ENCODE assay signal across 16 cellular contexts in genomic region chr12:112606611-112607366, GRCh38.
"Had no signal": no experiment of that assay in that cellular context is flagged by ENCODE, and none has a peak within 500 bp of the region (broad histone marks: within the 10 kb centered on the region; RNA-seq: fewer than 3 reads in every experiment).

No MANE protein-coding gene starts in this region.

- DNase-seq: activated CD4-positive, alpha-beta T cell treated with anti-CD3 and anti-CD28 coated beads, Interleukin-2, amount 10 ng/mL, durations not matched to agents 7 days and 5 days; activated naive CD8-positive, alpha-beta T cell treated with anti-CD3 and anti-CD28 coated beads, Interleukin-2, amount 10 ng/mL, durations not matched to agents 7 days and 5 days; central memory CD4-positive, alpha-beta T cell; hippocampal formation; left ventricle myocardium superior; mesenchymal stem cell; natural killer cell had no signal

- H3K79me2 ChIP-seq: parathyroid adenoma had no signal

- H3K27ac Mint-ChIP-seq: activated CD4-positive, alpha-beta T cell treated with anti-CD3 and anti-CD28 coated beads, Interleukin-2, amount 10 ng/mL, durations not matched to agents 7 days and 5 days; activated naive CD8-positive, alpha-beta T cell treated with anti-CD3 and anti-CD28 coated beads, Interleukin-2, amount 10 ng/mL, durations not matched to agents 7 days and 5 days; activated T-helper 1 cell treated with anti-CD3 and anti-CD28 coated beads, Interleukin-12 subunit alpha, Interleukin-12 subunit beta, Interleukin-2, Interleukin-4 antibody, amounts not matched to agents 30 ng/mL and 10 ng/mL and 1 ng/mL, durations not matched to agents 14 hours and 24 hours and 36 hours; brain; natural killer cell; stimulated activated effector memory CD8-positive, alpha-beta T cell treated with anti-CD3 and anti-CD28 coated beads, Interleukin-12 subunit alpha, Interleukin-12 subunit beta, amount 100 ng/mL, for 72 hours had no signal

- H3K9ac ChIP-seq: parathyroid adenoma had no signal

- H3K4me1 Mint-ChIP-seq: activated CD4-positive, alpha-beta T cell treated with anti-CD3 and anti-CD28 coated beads, Interleukin-2, amount 10 ng/mL, durations not matched to agents 7 days and 5 days; activated naive CD8-positive, alpha-beta T cell treated with anti-CD3 and anti-CD28 coated beads, Interleukin-2, amount 10 ng/mL, durations not matched to agents 7 days and 5 days; natural killer cell; stimulated activated effector memory CD8-positive, alpha-beta T cell treated with anti-CD3 and anti-CD28 coated beads, Interleukin-12 subunit alpha, Interleukin-12 subunit beta, amount 100 ng/mL, for 72 hours had no signal

- H2AFZ ChIP-seq: parathyroid adenoma had no signal

- H3K4me3 Mint-ChIP-seq: activated CD4-positive, alpha-beta T cell treated with anti-CD3 and anti-CD28 coated beads, Interleukin-2, amount 10 ng/mL, durations not matched to agents 7 days and 5 days; activated naive CD8-positive, alpha-beta T cell treated with anti-CD3 and anti-CD28 coated beads, Interleukin-2, amount 10 ng/mL, durations not matched to agents 7 days and 5 days; activated T-helper 1 cell treated with anti-CD3 and anti-CD28 coated beads, Interleukin-12 subunit alpha, Interleukin-12 subunit beta, Interleukin-2, Interleukin-4 antibody, amounts not matched to agents 30 ng/mL and 10 ng/mL and 1 ng/mL, durations not matched to agents 14 hours and 24 hours and 36 hours; brain; natural killer cell; stimulated activated effector memory CD8-positive, alpha-beta T cell treated with anti-CD3 and anti-CD28 coated beads, Interleukin-12 subunit alpha, Interleukin-12 subunit beta, amount 100 ng/mL, for 72 hours had no signal

- H3K9me3 ChIP-seq: esophagus muscularis mucosa, neutrophil, thyroid gland had no signal

- H3K4me3 ChIP-seq: coronary artery, esophagus muscularis mucosa, thyroid gland had no signal

- FAIRE-seq: urothelium cell line had no signal

- H3K4me1 ChIP-seq: esophagus muscularis mucosa, parathyroid adenoma, thyroid gland had no signal

- H3K27ac ChIP-seq: coronary artery, esophagus muscularis mucosa, neutrophil, parathyroid adenoma, thyroid gland had no signal

- H3K27me3 ChIP-seq: thyroid gland had no signal

- ATAC-seq: left ventricle myocardium superior; natural killer cell; stimulated activated effector memory CD8-positive, alpha-beta T cell treated with anti-CD3 and anti-CD28 coated beads, Interleukin-12 subunit alpha, Interleukin-12 subunit beta, amount 100 ng/mL, for 72 hours had no signal

- H3K36me3 ChIP-seq: esophagus muscularis mucosa, neutrophil, thyroid gland had no signal

- H3K9me3 Mint-ChIP-seq: activated CD4-positive, alpha-beta T cell treated with anti-CD3 and anti-CD28 coated beads, Interleukin-2, amount 10 ng/mL, durations not matched to agents 7 days and 5 days; activated naive CD8-positive, alpha-beta T cell treated with anti-CD3 and anti-CD28 coated beads, Interleukin-2, amount 10 ng/mL, durations not matched to agents 7 days and 5 days; activated T-helper 1 cell treated with anti-CD3 and anti-CD28 coated beads, Interleukin-12 subunit alpha, Interleukin-12 subunit beta, Interleukin-2, Interleukin-4 antibody, amounts not matched to agents 30 ng/mL and 10 ng/mL and 1 ng/mL, durations not matched to agents 14 hours and 24 hours and 36 hours; natural killer cell; stimulated activated effector memory CD8-positive, alpha-beta T cell treated with anti-CD3 and anti-CD28 coated beads, Interleukin-12 subunit alpha, Interleukin-12 subunit beta, amount 100 ng/mL, for 72 hours had no signal

- H3K36me3 Mint-ChIP-seq: activated naive CD8-positive, alpha-beta T cell treated with anti-CD3 and anti-CD28 coated beads, Interleukin-2, amount 10 ng/mL, durations not matched to agents 7 days and 5 days; brain; natural killer cell; stimulated activated effector memory CD8-positive, alpha-beta T cell treated with anti-CD3 and anti-CD28 coated beads, Interleukin-12 subunit alpha, Interleukin-12 subunit beta, amount 100 ng/mL, for 72 hours had no signal
